18 cellular contexts compared by ENCODE assay signal in the genomic region with DNA sequence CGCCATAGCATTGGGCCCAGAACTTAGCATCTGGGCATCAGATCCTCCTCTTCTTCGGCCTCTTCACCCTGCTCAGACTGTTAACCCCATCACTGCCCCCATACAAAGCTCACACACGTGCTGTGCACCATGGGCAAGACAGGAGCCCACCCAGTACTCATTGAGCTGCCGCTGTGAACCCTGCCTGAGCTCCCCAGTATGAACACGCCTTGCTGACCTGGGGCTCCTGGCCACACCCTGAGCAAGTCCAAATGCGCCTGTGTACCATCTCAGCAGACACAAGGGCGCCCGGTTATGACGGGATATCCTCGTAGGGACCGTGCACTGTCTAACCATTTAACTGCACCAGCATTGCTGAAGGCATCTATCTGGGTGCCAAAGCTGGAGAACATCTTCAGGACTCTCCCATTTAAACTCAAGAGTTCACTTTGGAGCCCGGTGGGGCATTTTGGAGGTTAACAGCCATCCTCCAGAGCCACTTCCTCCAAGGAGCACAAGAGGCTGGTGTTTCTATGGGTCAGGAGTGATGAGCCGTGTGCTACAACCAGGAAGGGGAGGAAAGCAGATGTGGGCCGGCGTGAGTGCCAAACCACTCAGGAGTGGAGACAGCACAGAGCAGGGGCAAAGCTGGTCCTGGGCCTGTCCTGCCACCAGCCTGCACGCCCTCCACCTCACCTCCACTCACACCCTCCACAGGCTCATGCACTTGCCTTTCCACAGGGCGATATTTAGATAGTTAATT. TPM values are rescaled to one million over a fixed set of nuclear protein-coding genes. Genes with fewer than 3 reads are reported as not detected.
DNase-seq lines count a peak whose midpoint lies in the region; ATAC-seq and TF ChIP-seq lines count a peak whose summit lies in the region.
"Had no signal": no experiment of that assay in that cellular context is flagged by ENCODE, and none has a peak within 500 bp of the region (broad histone marks: within the 10 kb centered on the region; RNA-seq: fewer than 3 reads in every experiment).

No MANE protein-coding gene starts in this region.

- H3K9me3 Mint-ChIP-seq in CD14-positive monocyte, result peaks cover 1 to 10% (median 4%) of the 10 kb centered on the region in 7 donors

- no peak for TF ChIP-seq POLR2A in esophagus muscularis mucosa (IDR thresholded peaks at IDR 0.05; ENCODE audit: low read depth)
- TF ChIP-seq POLR2A in sigmoid colon (IDR thresholded peaks at IDR 0.05), result no peak

- no peaks in the 10 kb centered on the region for H3K4me1 ChIP-seq in esophagus muscularis mucosa
- H3K4me1 ChIP-seq in sigmoid colon, result no peaks in the 10 kb centered on the region
- H3K4me1 ChIP-seq: BE2C had no signal

- H3K36me3 ChIP-seq in esophagus muscularis mucosa (no peaks in the 10 kb centered on the region), sigmoid colon (no peaks in the 10 kb centered on the region)
- H3K36me3 ChIP-seq: BE2C had no signal

- H3K27me3 Mint-ChIP-seq in CD14-positive monocyte (ENCODE audit: low read depth in 3 of 3), result peaks cover 0 to 7% (median 0%) of the 10 kb centered on the region in 3 donors

- no peak overlapping the region for H3K27ac ChIP-seq in esophagus muscularis mucosa (replicated peaks in 1 of 4)
- H3K27ac ChIP-seq in sigmoid colon, result no peak overlapping the region

- peak overlapping the region in 1 of 7 donors; percentile 27 for H3K27ac Mint-ChIP-seq in CD14-positive monocyte

- ATAC-seq in HG02973 (IDR thresholded peaks at IDR 0.05; ENCODE audit: unreplicated experiment), result no peak

- WGBS in esophagus muscularis mucosa, result 83% methylated on average over 14 of the region's 17 CpGs
- 79 to 83% methylated on average over 17 of the region's 17 CpGs for WGBS in sigmoid colon, 2 donors

- H3K4me1 Mint-ChIP-seq in CD14-positive monocyte, result peaks cover 30% of the 10 kb centered on the region

- H3K9me3 ChIP-seq in esophagus muscularis mucosa (no peaks in the 10 kb centered on the region), sigmoid colon (peaks cover 0 to 3% (median 0%) of the 10 kb centered on the region in 4 donors)
- H3K9me3 ChIP-seq: BE2C had no signal

- no peak for TF ChIP-seq CTCF in CD14-positive monocyte (IDR thresholded peaks at IDR 0.05)
- no peak for TF ChIP-seq CTCF in GM13976 (IDR thresholded peaks at IDR 0.05; ENCODE audit: borderline replicate concordance, control extremely low read depth, extremely low read depth, insufficient read depth, missing control alignments)
- no peak for TF ChIP-seq CTCF in esophagus muscularis mucosa (IDR thresholded peaks at IDR 0.05)
- TF ChIP-seq CTCF in sigmoid colon (IDR thresholded peaks at IDR 0.05), result no peak
- no peak for TF ChIP-seq CTCF in GM10266 (IDR thresholded peaks at IDR 0.05; ENCODE audit: control insufficient read depth, insufficient read depth, low read depth, missing control alignments)

- H3K27me3 ChIP-seq in esophagus muscularis mucosa (peaks cover 0 to 28% (median 0%) of the 10 kb centered on the region in 4 donors), sigmoid colon (peaks cover 0 to 8% (median 4%) of the 10 kb centered on the region in 3 donors)
- H3K27me3 ChIP-seq: BE2C had no signal

- H3K4me3 ChIP-seq in esophagus muscularis mucosa (no peak overlapping the region), sigmoid colon (no peak overlapping the region)

- peak; percentile 40 for DNase-seq in CD14-positive monocyte (ENCODE audit: low spot score)
- DNase-seq in GM13976 (ENCODE audit: low spot score), result peak; percentile 17
- peak; percentile 53 for DNase-seq in esophagus muscularis mucosa (ENCODE audit: extremely low spot score)
- DNase-seq in sigmoid colon, result peak; percentile 28
- DNase-seq in NCI-H187 (lab: John Stamatoyannopoulos, UW), result no peak
- no peak for DNase-seq in GM10266 (ENCODE audit: extremely low spot score)
- DNase-seq: BE2C, HCEC 1CT, IMR-90, Kasumi-1, NCI-H146, NCI-H226, NCI-H526, SIG-M5 had no signal

- in situ Hi-C loops in GM13976 (cut with MboI; ENCODE audit: low sequenced_read_pairs, unreplicated experiment), result no loop called here

- H3K4me3 Mint-ChIP-seq in CD14-positive monocyte, result no peak overlapping the region

- no peak for TF ChIP-seq EP300 in esophagus muscularis mucosa (IDR thresholded peaks at IDR 0.05)
- no peak for TF ChIP-seq EP300 in sigmoid colon (IDR thresholded peaks at IDR 0.05)

- H3K36me3 Mint-ChIP-seq in CD14-positive monocyte, result no peaks in the 10 kb centered on the region

- intact Hi-C loops in CD14-positive monocyte (cut with micrococcal nuclease) (no loop called here), esophagus muscularis mucosa (cut with DNase I) (no loop called here), sigmoid colon (cut with DNase I) (no loop called here)

RNA-seq across cellular contexts. Expression of a gene that starts 12.1 kb away (rescaled TPM):
- polyA plus RNA-seq in CD14-positive monocyte, result not detected
- not detected for total RNA-seq in esophagus muscularis mucosa
- total RNA-seq in sigmoid colon, result not detected
- not detected for polyA plus RNA-seq in sigmoid colon
- total RNA-seq: HT-29, IMR-90, OCI-LY7, RPMI7951 had no signal
- polyA plus RNA-seq: IMR-90 had no signal

Comparison
In these comparisons a context has a peak if more than half of its experiments do, and no peak if none do; other contexts are left out.
1. DNase-seq: peak in CD14-positive monocyte (single experiment), GM13976 (single experiment), esophagus muscularis mucosa (single experiment) and sigmoid colon (single experiment); none in NCI-H187 (0 of 2) and GM10266 (single experiment).